In the genomic region with DNA sequence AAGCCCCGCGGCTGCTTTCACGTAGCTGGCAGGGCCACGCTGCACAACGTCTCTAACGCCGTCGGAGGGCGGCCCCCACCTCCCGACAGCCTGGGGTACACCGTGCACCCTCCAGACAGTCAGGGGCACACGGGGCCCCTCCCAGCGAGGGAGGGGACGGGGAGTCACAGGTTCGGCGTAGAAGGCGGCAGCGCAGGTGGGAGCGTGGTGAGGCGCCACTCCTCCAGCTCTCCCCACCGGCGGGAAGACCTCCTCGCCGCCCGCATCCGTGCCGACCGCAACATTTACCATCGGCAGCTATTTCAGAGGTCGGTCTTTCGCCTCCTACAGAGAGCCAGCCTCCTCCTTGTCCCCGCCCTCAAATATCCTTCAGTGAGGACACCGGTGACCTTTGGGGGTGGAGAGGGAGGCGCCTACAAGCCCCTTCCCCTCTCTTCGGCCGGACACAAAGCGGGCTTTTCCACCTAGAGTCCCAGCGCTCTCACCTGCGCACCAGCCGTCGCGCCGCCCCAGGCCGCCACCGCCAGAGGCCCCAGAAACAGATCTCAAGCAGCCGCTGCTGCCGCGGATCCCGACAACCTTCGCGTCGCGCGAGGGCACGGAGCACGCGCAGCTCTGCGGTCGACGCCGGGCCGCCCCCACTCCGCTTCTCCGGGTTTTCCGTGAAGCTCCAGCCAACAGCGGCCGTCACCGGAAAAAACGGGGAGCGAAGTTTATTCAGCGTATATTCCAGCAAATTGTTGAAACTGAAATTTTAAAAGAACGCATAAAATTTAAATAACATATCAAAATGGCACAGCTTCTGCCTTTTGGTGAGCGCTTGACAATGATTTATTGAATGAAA, we compare ENCODE assay signal across 8 cellular contexts. TPM values are rescaled to one million over a fixed set of nuclear protein-coding genes. Genes with fewer than 3 reads are reported as not detected.
DNase-seq lines count a peak whose midpoint lies in the region; ATAC-seq and TF ChIP-seq lines count a peak whose summit lies in the region.

A gene (minus strand): TSS at position 600 of the 844 bp plus-strand sequence. CDS start 20,708 bp downstream, outside the sequence.

- peak within 1 kb of the TSS; percentile 90 for H3K27ac ChIP-seq in hepatocyte

- ATAC-seq in GM18499 (IDR thresholded peaks at IDR 0.05; ENCODE audit: insufficient read depth, unreplicated experiment) (peak; percentile 35), HG02870 (IDR thresholded peaks at IDR 0.05; ENCODE audit: unreplicated experiment) (peak; percentile 45)

- H3K4me1 ChIP-seq in hepatocyte (ENCODE audit: insufficient read depth): peaks cover 6% of the 10 kb centered on the region

- peak within 1 kb of the TSS; percentile 67 for H2AFZ ChIP-seq in hepatocyte

- peak within 1 kb of the TSS; percentile 50 for H3K4me3 ChIP-seq in hepatocyte

- no peaks in the 10 kb centered on the region for H3K27me3 ChIP-seq in hepatocyte

- peak within 1 kb of the TSS; percentile 87 for H3K4me2 ChIP-seq in hepatocyte

- TF ChIP-seq CTCF in hepatocyte (IDR thresholded peaks at IDR 0.05; ENCODE audit: poor library complexity): no peak

- H3K36me3 ChIP-seq in hepatocyte (replicated peaks; ENCODE audit: insufficient read depth, low read depth): no peaks in the 10 kb centered on the region

- H3K79me2 ChIP-seq in hepatocyte: peaks cover 70% of the 10 kb centered on the region

- no peaks in the 10 kb centered on the region for H4K20me1 ChIP-seq in hepatocyte (ENCODE audit: insufficient read depth, poor library complexity, severe bottlenecking)

- intact Hi-C loops in T-helper 2 cell treated with Interferon-gamma antibody and Interleukin-4, amounts not matched to agents 100 ng/mL and 5 ng/mL, for 36 hours (cut with micrococcal nuclease): loop anchor here (1.0 to 5.0 kb wide), 6 partner anchors 68 to 397 kb away; no protein-coding TSS in a partner anchor

- DNase-seq in NCI-H1694 treated with DMSO at 0.1 percent for 48 hours (lab: John Stamatoyannopoulos, UW): peak; percentile 93
- peak in 57 of 58 donors; percentile 44 to 92 (median 82) for DNase-seq in anterior cingulate cortex (lab: John Stamatoyannopoulos, UW)
- peak; percentile 96 for DNase-seq in hepatocyte (ENCODE audit: low spot score)
- peak; percentile 99 for DNase-seq in retina
- DNase-seq in cerebellar cortex (ENCODE audit: low spot score): no peak

- H3K9me2 ChIP-seq in hepatocyte (replicated peaks; ENCODE audit: insufficient read depth): no peaks in the 10 kb centered on the region

- H3K9me3 ChIP-seq in hepatocyte (ENCODE audit: low read depth): no peaks in the 10 kb centered on the region

- under 1% methylated on average over 70 of the region's 73 CpGs for WGBS in hepatocyte (ENCODE audit: low lambda C conversion rate, missing lambda C conversion rate)

RNA-seq across cellular contexts. Expression of the gene that starts here (rescaled TPM):
- total RNA-seq in T-helper 2 cell treated with Interferon-gamma antibody and Interleukin-4, amounts not matched to agents 100 ng/mL and 5 ng/mL, for 36 hours: 10.0 and 10.7 TPM in 2 replicates
- 17.4 and 17.5 TPM in 2 replicates for total RNA-seq in hepatocyte
- 8.3 and 15.0 TPM in 2 replicates for polyA plus RNA-seq in hepatocyte
